ENCODE assay signal across 18 cellular contexts in genomic region chr1:91796390-91796654, GRCh38.
"Had no signal": no experiment of that assay in that cellular context is flagged by ENCODE, and none has a peak within 500 bp of the region (broad histone marks: within the 10 kb centered on the region; RNA-seq: fewer than 3 reads in every experiment).

No MANE protein-coding gene starts in this region.

- H3K9me3 ChIP-seq: heart left ventricle, mucosa of descending colon, tibial artery had no signal

- H3K36me3 ChIP-seq: brain microvascular endothelial cell had no signal

- H3K27ac Mint-ChIP-seq: activated CD4-positive, alpha-beta T cell treated with anti-CD3 and anti-CD28 coated beads, Interleukin-2, amount 10 ng/mL, durations not matched to agents 7 days and 5 days; activated naive CD8-positive, alpha-beta T cell treated with anti-CD3 and anti-CD28 coated beads for 36 hours; activated T-helper 1 cell treated with anti-CD3 and anti-CD28 coated beads, Interleukin-12 subunit alpha, Interleukin-12 subunit beta, Interleukin-2, Interleukin-4 antibody, amounts not matched to agents 30 ng/mL and 10 ng/mL and 1 ng/mL, durations not matched to agents 14 hours and 24 hours and 36 hours; stimulated activated naive B cell treated with anti-CD40 and anti-IgM and Interleukin-4, amounts not matched to agents 10 μg/mL and 1 μg/mL and 100 μg/mL, for 72 hours had no signal

- DNase-seq: activated CD4-positive, alpha-beta T cell treated with anti-CD3 and anti-CD28 coated beads, Interleukin-2, amount 10 ng/mL, durations not matched to agents 7 days and 5 days; activated CD4-positive, CD25-positive, alpha-beta regulatory T cell; activated naive CD8-positive, alpha-beta T cell treated with anti-CD3 and anti-CD28 coated beads for 36 hours; brain microvascular endothelial cell; cerebellar nuclear complex; effector CD8-positive, alpha-beta T cell; heart left ventricle; islet precursor cell; mucosa of descending colon; nephron progenitor cell; occipital lobe; retina; stimulated activated CD4-positive, alpha-beta T cell treated with anti-CD3 and anti-CD28 coated beads, Interleukin-15, amount 100 ng/mL, for 24 hours; stimulated activated CD4-positive, alpha-beta T cell treated with anti-CD3 and anti-CD28 coated beads, Interleukin-4, amount 100 ng/mL, for 1 hour; stimulated activated naive B cell treated with anti-CD40 and anti-IgM and Interleukin-4, amounts not matched to agents 10 μg/mL and 1 μg/mL and 100 μg/mL, for 72 hours; tibial artery had no signal

- H3K36me3 Mint-ChIP-seq: stimulated activated naive B cell treated with anti-CD40 and anti-IgM and Interleukin-4, amounts not matched to agents 10 μg/mL and 1 μg/mL and 100 μg/mL, for 72 hours had no signal

- H3K4me3 ChIP-seq: heart left ventricle, mucosa of descending colon, tibial artery had no signal

- H3K27me3 ChIP-seq: brain microvascular endothelial cell, heart left ventricle, tibial artery had no signal

- H3K4me3 Mint-ChIP-seq: activated CD4-positive, alpha-beta T cell treated with anti-CD3 and anti-CD28 coated beads, Interleukin-2, amount 10 ng/mL, durations not matched to agents 7 days and 5 days; activated naive CD8-positive, alpha-beta T cell treated with anti-CD3 and anti-CD28 coated beads for 36 hours; activated T-helper 1 cell treated with anti-CD3 and anti-CD28 coated beads, Interleukin-12 subunit alpha, Interleukin-12 subunit beta, Interleukin-2, Interleukin-4 antibody, amounts not matched to agents 30 ng/mL and 10 ng/mL and 1 ng/mL, durations not matched to agents 14 hours and 24 hours and 36 hours; nephron progenitor cell; stimulated activated naive B cell treated with anti-CD40 and anti-IgM and Interleukin-4, amounts not matched to agents 10 μg/mL and 1 μg/mL and 100 μg/mL, for 72 hours had no signal

- H3K4me1 Mint-ChIP-seq: stimulated activated naive B cell treated with anti-CD40 and anti-IgM and Interleukin-4, amounts not matched to agents 10 μg/mL and 1 μg/mL and 100 μg/mL, for 72 hours had no signal

- ATAC-seq: heart left ventricle; mucosa of descending colon; stimulated activated naive B cell treated with anti-CD40 and anti-IgM and Interleukin-4, amounts not matched to agents 10 μg/mL and 1 μg/mL and 100 μg/mL, for 72 hours had no signal

- H3K27ac ChIP-seq: brain microvascular endothelial cell, foreskin keratinocyte had no signal

- H3K27me3 Mint-ChIP-seq: activated CD4-positive, alpha-beta T cell treated with anti-CD3 and anti-CD28 coated beads, Interleukin-2, amount 10 ng/mL, durations not matched to agents 7 days and 5 days; activated naive CD8-positive, alpha-beta T cell treated with anti-CD3 and anti-CD28 coated beads for 36 hours; stimulated activated naive B cell treated with anti-CD40 and anti-IgM and Interleukin-4, amounts not matched to agents 10 μg/mL and 1 μg/mL and 100 μg/mL, for 72 hours had no signal
